Comparison of ENCODE assay signal across 12 cellular contexts in the genomic region with DNA sequence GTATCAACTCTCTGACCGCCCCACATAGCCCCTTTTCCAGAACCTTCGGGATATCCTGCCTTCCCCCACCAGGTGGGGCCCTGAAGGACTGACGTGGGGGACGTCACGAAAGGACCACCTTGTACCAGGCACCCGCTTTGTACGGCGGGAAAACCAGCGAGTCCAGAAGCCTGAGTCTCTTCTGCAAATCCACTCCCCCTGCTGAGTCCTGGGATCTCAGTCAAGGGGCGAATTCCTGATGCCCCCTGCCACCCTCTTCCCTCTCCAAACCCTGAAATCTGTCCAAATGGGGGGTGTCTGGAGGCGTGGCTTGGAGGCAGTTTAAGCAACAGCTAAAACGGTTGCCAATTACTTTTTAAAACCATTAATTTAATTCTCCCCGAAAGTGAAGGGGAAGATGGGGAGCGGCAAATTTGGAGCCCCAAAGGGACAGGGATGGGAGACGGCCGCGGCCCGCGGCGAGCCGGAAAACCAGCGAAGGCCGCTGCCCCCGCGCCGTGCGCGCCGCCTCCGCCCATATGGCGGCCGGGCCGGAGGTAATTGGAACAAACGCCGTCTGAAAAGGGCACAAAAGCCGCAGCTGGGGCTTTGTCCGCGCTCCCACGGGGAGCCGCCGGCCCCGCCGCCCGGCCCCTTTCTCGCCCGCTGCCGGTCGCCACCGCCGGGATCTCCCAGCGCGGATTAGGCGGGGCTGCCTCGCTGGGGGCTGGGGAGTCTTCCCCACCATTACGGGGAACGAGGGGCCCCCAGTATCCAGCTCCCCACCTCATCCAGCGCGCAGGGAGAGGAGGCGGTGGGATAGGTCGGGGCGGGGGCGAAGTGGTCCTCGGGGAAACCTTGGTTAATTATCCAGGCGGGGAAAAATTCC. TPM values are rescaled to one million over a fixed set of nuclear protein-coding genes. Genes with fewer than 3 reads are reported as not detected.
DNase-seq lines count a peak whose midpoint lies in the region; TF ChIP-seq lines count a peak whose summit lies in the region.
"Had no signal": no experiment of that assay in that cellular context is flagged by ENCODE, and none has a peak within 500 bp of the region (broad histone marks: within the 10 kb centered on the region; RNA-seq: fewer than 3 reads in every experiment).

No MANE protein-coding gene starts in this region.

- no peak overlapping the region for H3K27ac Mint-ChIP-seq in activated T-cell treated with anti-CD3 and anti-CD28 coated beads, Interleukin-2, amount 50 U/mL, for 24 hours
- no peak overlapping the region for H3K27ac Mint-ChIP-seq in endothelial cell (ENCODE audit: unreplicated experiment)

- TF ChIP-seq CTCF in NB4 (IDR thresholded peaks at IDR 0.05; ENCODE audit: low read depth, low read length) (no peak), endothelial cell (IDR thresholded peaks at IDR 0.05; ENCODE audit: unreplicated experiment) (no peak)

- no peak for DNase-seq in activated T-cell treated with anti-CD3 and anti-CD28 coated beads, Interleukin-2, amount 50 U/mL, for 24 hours
- DNase-seq in activated T-cell treated with anti-CD3 and anti-CD28 coated beads for 4 hours (no peak), NB4 (ENCODE audit: low read depth) (peak; percentile 59), endothelial cell (ENCODE audit: low spot score) (peak; percentile 28), skeletal muscle cell (ENCODE audit: low read depth) (no peak), NCI-H226 (no peak), NCI-H2081 (lab: John Stamatoyannopoulos, UW) (no peak)
- DNase-seq in activated effector memory CD4-positive, alpha-beta T cell treated with anti-CD3 and anti-CD28 coated beads, Interleukin-2, amount 50 U/mL, for 16 hours, result no peak
- DNase-seq: activated CD4-positive, alpha-beta T cell treated with anti-CD3 and anti-CD28 coated beads for 1 hour; NCI-H2029; posterior cingulate gyrus; uterus had no signal

- H3K4me3 Mint-ChIP-seq in activated T-cell treated with anti-CD3 and anti-CD28 coated beads, Interleukin-2, amount 50 U/mL, for 24 hours, result peak overlapping the region; percentile 12
- no peak overlapping the region for H3K4me3 Mint-ChIP-seq in endothelial cell (ENCODE audit: unreplicated experiment)

- H3K9me3 Mint-ChIP-seq in activated T-cell treated with anti-CD3 and anti-CD28 coated beads, Interleukin-2, amount 50 U/mL, for 24 hours, result no peaks in the 10 kb centered on the region
- H3K9me3 Mint-ChIP-seq in endothelial cell (ENCODE audit: unreplicated experiment), result no peaks in the 10 kb centered on the region

- H3K4me3 ChIP-seq in NB4 (ENCODE audit: low read depth, low read length) (no peak overlapping the region), skeletal muscle cell (ENCODE audit: low read depth, low read length) (peak overlapping the region; percentile 28)

- H3K27me3 Mint-ChIP-seq in activated T-cell treated with anti-CD3 and anti-CD28 coated beads, Interleukin-2, amount 50 U/mL, for 24 hours, result peaks cover 84% of the 10 kb centered on the region
- peaks cover 38% of the 10 kb centered on the region for H3K27me3 Mint-ChIP-seq in endothelial cell (ENCODE audit: unreplicated experiment)

- no peaks in the 10 kb centered on the region for H3K36me3 Mint-ChIP-seq in activated T-cell treated with anti-CD3 and anti-CD28 coated beads, Interleukin-2, amount 50 U/mL, for 24 hours (ENCODE audit: low read depth)
- no peaks in the 10 kb centered on the region for H3K36me3 Mint-ChIP-seq in endothelial cell (ENCODE audit: low read depth, unreplicated experiment)

- TF ChIP-seq POLR2A in NB4 (IDR thresholded peaks at IDR 0.05; ENCODE audit: extremely low read depth, insufficient read length), result no peak

- H3K4me1 Mint-ChIP-seq in activated T-cell treated with anti-CD3 and anti-CD28 coated beads, Interleukin-2, amount 50 U/mL, for 24 hours (ENCODE audit: low read depth), result peaks cover 24% of the 10 kb centered on the region
- H3K4me1 Mint-ChIP-seq in endothelial cell (ENCODE audit: unreplicated experiment), result peaks cover 21% of the 10 kb centered on the region

RNA-seq across cellular contexts. Expression of gene LHX5, which starts 6.6 kb away (rescaled TPM):
- not detected for total RNA-seq in endothelial cell (ENCODE audit: unreplicated experiment)
- total RNA-seq: uterus had no signal

RNA-seq across cellular contexts. Expression of gene SDSL, which starts 42.9 kb away (rescaled TPM):
- 1.3 TPM for total RNA-seq in endothelial cell (ENCODE audit: unreplicated experiment)

Comparison
In these comparisons a context has a peak if more than half of its experiments do, and no peak if none do; other contexts are left out.
1. DNase-seq: peak in NB4 (single experiment) and endothelial cell (single experiment); none in activated T-cell treated with anti-CD3 and anti-CD28 coated beads, Interleukin-2, amount 50 U/mL, for 24 hours (single experiment), activated T-cell treated with anti-CD3 and anti-CD28 coated beads for 4 hours (single experiment), skeletal muscle cell (single experiment), activated effector memory CD4-positive, alpha-beta T cell treated with anti-CD3 and anti-CD28 coated beads, Interleukin-2, amount 50 U/mL, for 16 hours (single experiment), NCI-H226 (single experiment) and NCI-H2081 (0 of 2).